ENCODE assay signal across 8 cellular contexts in genomic region chr6:159979136-159979874, GRCh38. TPM values are rescaled to one million over a fixed set of nuclear protein-coding genes. Genes with fewer than 3 reads are reported as not detected.
A peak's percentile ranks its signal among the peaks of the same experiment; 100 is the strongest.
DNase-seq lines count a peak whose midpoint lies in the region; ATAC-seq and TF ChIP-seq lines count a peak whose summit lies in the region.

No MANE protein-coding gene starts in this region.

- H3K4me1 Mint-ChIP-seq in activated T-helper 1 cell treated with anti-CD3 and anti-CD28 coated beads, Interleukin-12 subunit alpha, Interleukin-12 subunit beta, Interleukin-2, Interleukin-4 antibody, amounts not matched to agents 30 ng/mL and 10 ng/mL and 1 ng/mL, durations not matched to agents 14 hours and 24 hours and 36 hours (ENCODE audit: low read depth): peaks cover 89% of the 10 kb centered on the region

- H3K9me3 ChIP-seq in BE2C (no peaks in the 10 kb centered on the region), right cardiac atrium (ENCODE audit: control insufficient read depth, low read length) (no peaks in the 10 kb centered on the region), osteoblast (ENCODE audit: low read depth, low read length) (no peaks in the 10 kb centered on the region)

- ATAC-seq in GM19043 (IDR thresholded peaks at IDR 0.05; ENCODE audit: low read depth, unreplicated experiment) (peak; percentile 58), HG03175 (IDR thresholded peaks at IDR 0.05; ENCODE audit: unreplicated experiment) (peak; percentile 66), right cardiac atrium (peak in 1 of 2 donors; percentile 50)

- no peaks in the 10 kb centered on the region for H3K36me3 ChIP-seq in BE2C
- H3K36me3 ChIP-seq in osteoblast (ENCODE audit: insufficient read depth, low read length): no peaks in the 10 kb centered on the region

- H3K4me3 Mint-ChIP-seq in activated T-helper 1 cell treated with anti-CD3 and anti-CD28 coated beads, Interleukin-12 subunit alpha, Interleukin-12 subunit beta, Interleukin-2, Interleukin-4 antibody, amounts not matched to agents 30 ng/mL and 10 ng/mL and 1 ng/mL, durations not matched to agents 14 hours and 24 hours and 36 hours: peak overlapping the region; percentile 86

- intact Hi-C loops in activated T-helper 1 cell treated with anti-CD3 and anti-CD28 coated beads, Interleukin-12 subunit alpha, Interleukin-12 subunit beta, Interleukin-2, Interleukin-4 antibody, amounts not matched to agents 30 ng/mL and 10 ng/mL and 1 ng/mL, durations not matched to agents 14 hours and 24 hours and 36 hours (cut with micrococcal nuclease): loop anchor here (1.0 to 10.0 kb wide), 8 partner anchors 9 to 1327 kb away; partner anchors contain the start of genes SYTL3, TAGAP and WTAP
- intact Hi-C loops in right cardiac atrium (cut with DNase I): loop anchor here in 3 of 4 donors (10.0 kb wide), 2 partner anchors 55 to 65 kb away; no protein-coding TSS in a partner anchor

- TF ChIP-seq CTCF in BE2C (IDR thresholded peaks at IDR 0.05; ENCODE audit: low read depth, low read length) (no peak), osteoblast (IDR thresholded peaks at IDR 0.05; ENCODE audit: extremely low read depth, low read depth, low read length) (no peak)

- H4K20me1 ChIP-seq in osteoblast (ENCODE audit: insufficient read depth, low read length): peaks cover 80% of the 10 kb centered on the region

- H3K79me2 ChIP-seq in osteoblast (ENCODE audit: insufficient read depth, low read length): peaks cover 97% of the 10 kb centered on the region

- peak overlapping the region; percentile 46 for H3K27ac ChIP-seq in right cardiac atrium (ENCODE audit: low read length)
- H3K27ac ChIP-seq in osteoblast (ENCODE audit: low read depth, low read length): no peak overlapping the region

- peak overlapping the region; percentile 97 for H3K27ac Mint-ChIP-seq in activated T-helper 1 cell treated with anti-CD3 and anti-CD28 coated beads, Interleukin-12 subunit alpha, Interleukin-12 subunit beta, Interleukin-2, Interleukin-4 antibody, amounts not matched to agents 30 ng/mL and 10 ng/mL and 1 ng/mL, durations not matched to agents 14 hours and 24 hours and 36 hours

- H3K4me1 ChIP-seq in BE2C (no peaks in the 10 kb centered on the region; the same call in 1 of the 2 replicates), right cardiac atrium (ENCODE audit: control insufficient read depth, insufficient read depth, low read length) (peaks cover 37% of the 10 kb centered on the region), osteoblast (ENCODE audit: insufficient read depth, low read length) (peaks cover 62% of the 10 kb centered on the region)

- H3K9me3 Mint-ChIP-seq in activated T-helper 1 cell treated with anti-CD3 and anti-CD28 coated beads, Interleukin-12 subunit alpha, Interleukin-12 subunit beta, Interleukin-2, Interleukin-4 antibody, amounts not matched to agents 30 ng/mL and 10 ng/mL and 1 ng/mL, durations not matched to agents 14 hours and 24 hours and 36 hours: no peaks in the 10 kb centered on the region

- peaks cover 24% of the 10 kb centered on the region for H3K36me3 Mint-ChIP-seq in activated T-helper 1 cell treated with anti-CD3 and anti-CD28 coated beads, Interleukin-12 subunit alpha, Interleukin-12 subunit beta, Interleukin-2, Interleukin-4 antibody, amounts not matched to agents 30 ng/mL and 10 ng/mL and 1 ng/mL, durations not matched to agents 14 hours and 24 hours and 36 hours (ENCODE audit: low read depth)

- H3K27me3 Mint-ChIP-seq in activated T-helper 1 cell treated with anti-CD3 and anti-CD28 coated beads, Interleukin-12 subunit alpha, Interleukin-12 subunit beta, Interleukin-2, Interleukin-4 antibody, amounts not matched to agents 30 ng/mL and 10 ng/mL and 1 ng/mL, durations not matched to agents 14 hours and 24 hours and 36 hours (ENCODE audit: insufficient read depth): no peaks in the 10 kb centered on the region

- no peak overlapping the region for H2AFZ ChIP-seq in osteoblast (ENCODE audit: low read length)

- no peak overlapping the region for H3K4me2 ChIP-seq in osteoblast (ENCODE audit: insufficient read depth, low read length)

- no peak overlapping the region for H3K4me3 ChIP-seq in BE2C (ENCODE audit: low read depth, low read length)
- no peak overlapping the region for H3K4me3 ChIP-seq in right cardiac atrium (ENCODE audit: low read length)
- no peak overlapping the region for H3K4me3 ChIP-seq in osteoblast (ENCODE audit: insufficient read depth, low read length)

- H3K27me3 ChIP-seq in BE2C (no peaks in the 10 kb centered on the region), right cardiac atrium (ENCODE audit: control insufficient read depth, insufficient read depth) (no peaks in the 10 kb centered on the region), osteoblast (ENCODE audit: insufficient read depth, low read length) (no peaks in the 10 kb centered on the region)

- DNase-seq in BE2C (peak; percentile 35), NOMO-1 treated with dmso at 0.1 percent for 144 hours (lab: John Stamatoyannopoulos, UW; ENCODE audit: unreplicated experiment) (peak; percentile 76), right cardiac atrium (no peak), osteoblast (ENCODE audit: insufficient read length, low spot score, missing footprints) (no peak)
- peak; percentile 58 for DNase-seq in activated T-helper 1 cell treated with anti-CD3 and anti-CD28 coated beads, Interleukin-12 subunit alpha, Interleukin-12 subunit beta, Interleukin-2, Interleukin-4 antibody, amounts not matched to agents 30 ng/mL and 10 ng/mL and 1 ng/mL, durations not matched to agents 14 hours and 24 hours and 36 hours (ENCODE audit: low spot score)
- DNase-seq in stimulated activated CD4-positive, alpha-beta T cell treated with anti-CD3 and anti-CD28 coated beads, TNF-alpha, amount 100 ng/mL, for 48 hours (ENCODE audit: low read depth in 3 of 3): peak in 2 of 3 donors; percentile 50 to 58

- WGBS in right cardiac atrium: 75% methylated on average over 11 of the region's 11 CpGs

RNA-seq across cellular contexts. Expression of gene IGF2R, which starts 10.4 kb away (rescaled TPM):
- polyA plus RNA-seq in BE2C (2012; ENCODE audit: insufficient read depth, insufficient read length, low read depth): 25.4 TPM
- total RNA-seq in activated T-helper 1 cell treated with anti-CD3 and anti-CD28 coated beads, Interleukin-12 subunit alpha, Interleukin-12 subunit beta, Interleukin-2, Interleukin-4 antibody, amounts not matched to agents 30 ng/mL and 10 ng/mL and 1 ng/mL, durations not matched to agents 14 hours and 24 hours and 36 hours: 118 and 126 TPM in 2 replicates
- total RNA-seq in right cardiac atrium: 10 to 100 TPM; 41.4 to 48.9 (median 46.6) TPM
- 19.6 TPM for polyA plus RNA-seq in right cardiac atrium
- total RNA-seq in osteoblast: 174 and 177 TPM in 2 replicates

Comparison
In these comparisons a context has a peak if more than half of its experiments do, and no peak if none do; other contexts are left out.
1. DNase-seq: peak in BE2C (single experiment), NOMO-1 treated with dmso at 0.1 percent for 144 hours (single experiment), activated T-helper 1 cell treated with anti-CD3 and anti-CD28 coated beads, Interleukin-12 subunit alpha, Interleukin-12 subunit beta, Interleukin-2, Interleukin-4 antibody, amounts not matched to agents 30 ng/mL and 10 ng/mL and 1 ng/mL, durations not matched to agents 14 hours and 24 hours and 36 hours (single experiment) and stimulated activated CD4-positive, alpha-beta T cell treated with anti-CD3 and anti-CD28 coated beads, TNF-alpha, amount 100 ng/mL, for 48 hours (2 of 3); none in right cardiac atrium (0 of 3) and osteoblast (single experiment).